ENCODE assay signal across 10 cellular contexts in the genomic region with DNA sequence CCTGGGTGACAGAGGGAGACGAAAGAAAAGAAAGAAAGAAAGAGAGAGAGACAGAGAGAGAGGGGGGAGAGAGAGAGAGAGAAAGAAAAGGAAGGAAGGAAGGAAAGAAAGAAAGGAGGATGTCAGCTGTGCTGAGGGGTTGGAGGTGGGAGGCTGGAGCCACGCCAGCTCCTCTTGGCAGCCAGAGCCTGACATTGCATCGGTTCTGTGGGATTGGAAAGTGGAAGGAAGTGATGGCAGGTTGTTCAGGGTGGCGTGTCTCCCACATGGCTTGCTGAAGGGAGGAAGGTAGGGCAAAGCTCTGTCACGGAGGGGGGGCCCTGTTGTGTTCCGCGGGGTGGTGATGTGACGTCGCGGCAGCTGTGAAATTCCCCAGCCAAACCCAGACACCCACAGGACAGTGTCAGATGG. TPM values are rescaled to one million over a fixed set of nuclear protein-coding genes. Genes with fewer than 3 reads are reported as not detected.
A peak's percentile ranks its signal among the peaks of the same experiment; 100 is the strongest.
DNase-seq lines count a peak whose midpoint lies in the region; ATAC-seq and TF ChIP-seq lines count a peak whose summit lies in the region.
"Had no signal": no experiment of that assay in that cellular context is flagged by ENCODE, and none has a peak within 500 bp of the region (broad histone marks: within the 10 kb centered on the region; RNA-seq: fewer than 3 reads in every experiment).

No MANE protein-coding gene starts in this region.

- H3K9me3 Mint-ChIP-seq in endothelial cell (ENCODE audit: unreplicated experiment), result no peaks in the 10 kb centered on the region

- H3K27ac ChIP-seq in HL-60 (replicated peaks), result no peak overlapping the region
- no peak overlapping the region for H3K27ac ChIP-seq in adrenal gland

- H3K36me3 ChIP-seq in adrenal gland (replicated peaks in 1 of 2), result peaks cover 0 to 32% of the 10 kb centered on the region in 2 donors

- 59 to 66% (median 63%) methylated on average over 10 of the region's 10 CpGs for WGBS in adrenal gland, 4 donors

- H3K4me1 ChIP-seq in adrenal gland (replicated peaks in 1 of 2), result peaks cover 10 to 43% of the 10 kb centered on the region in 2 donors

- peaks cover 6% of the 10 kb centered on the region for H3K27me3 Mint-ChIP-seq in endothelial cell (ENCODE audit: unreplicated experiment)

- no peak overlapping the region for H3K4me3 ChIP-seq in HL-60 (replicated peaks; ENCODE audit: insufficient read depth, low read length)
- H3K4me3 ChIP-seq in adrenal gland, result no peak overlapping the region

- DNase-seq in HL-60 (ENCODE audit: low read depth in 1 of 2, low spot score in 1 of 2) (peak; percentile 44 to 66), adrenal gland (peak in 5 of 7 donors; percentile 26 to 65 (median 46)), NCI-H187 treated with DMSO at 0.1 percent for 48 hours (lab: John Stamatoyannopoulos, UW) (no peak), retina (no peak), endothelial cell (ENCODE audit: low spot score) (no peak)
- DNase-seq in activated CD4-positive, alpha-beta T cell treated with anti-CD3 and anti-CD28 coated beads for 48 hours, result peak; percentile 70
- DNase-seq in stimulated activated CD4-positive, alpha-beta T cell treated with anti-CD3 and anti-CD28 coated beads, Interleukin-4, amount 100 ng/mL, for 1 hour, result peak; percentile 71
- DNase-seq: midbrain, NCI-H748 treated with DMSO at 0.1 percent for 48 hours had no signal

- peaks cover under 1% of the 10 kb centered on the region for H3K4me1 Mint-ChIP-seq in endothelial cell (ENCODE audit: unreplicated experiment)

- TF ChIP-seq POLR2A in adrenal gland (IDR thresholded peaks at IDR 0.05), result no peak

- intact Hi-C loops in adrenal gland (cut with DNase I), result no loop called here

- H3K4me3 Mint-ChIP-seq in endothelial cell (ENCODE audit: unreplicated experiment), result no peak overlapping the region

- H3K9me3 ChIP-seq in adrenal gland (replicated peaks in 1 of 3), result no peaks in the 10 kb centered on the region

- no peak for ATAC-seq in HG03460 (IDR thresholded peaks at IDR 0.05; ENCODE audit: unreplicated experiment)

- TF ChIP-seq CTCF in HL-60 (IDR thresholded peaks at IDR 0.05; ENCODE audit: insufficient read depth, low read length) (no peak), adrenal gland (IDR thresholded peaks at IDR 0.05) (no peak), endothelial cell (IDR thresholded peaks at IDR 0.05; ENCODE audit: unreplicated experiment) (no peak)

- H3K36me3 Mint-ChIP-seq in endothelial cell (ENCODE audit: low read depth, unreplicated experiment), result peaks cover 2% of the 10 kb centered on the region

- H3K27me3 ChIP-seq in HL-60 (ENCODE audit: insufficient read depth, poor library complexity, severe bottlenecking) (no peaks in the 10 kb centered on the region), adrenal gland (no peaks in the 10 kb centered on the region)

- H3K27ac Mint-ChIP-seq in endothelial cell (ENCODE audit: unreplicated experiment), result no peak overlapping the region

RNA-seq across cellular contexts. Expression of a gene that starts 30.7 kb away (rescaled TPM):
- total RNA-seq in adrenal gland, result 10 to 100 TPM; 31.6 to 73.1 (median 52.2) TPM
- polyA plus RNA-seq in adrenal gland, result 10 to 100 TPM; 39.5 to 95.4 (median 78.6) TPM
- total RNA-seq in endothelial cell (ENCODE audit: unreplicated experiment), result 32.7 TPM

RNA-seq across cellular contexts. Expression of a gene that starts 53.8 kb away (rescaled TPM):
- total RNA-seq in adrenal gland (1 to 10 TPM; 2.9 to 6.3 (median 5.6) TPM), endothelial cell (ENCODE audit: unreplicated experiment) (3.2 TPM)
- 1 to 10 TPM; 2.9 to 6.6 (median 3.4) TPM for polyA plus RNA-seq in adrenal gland

Comparison
In these comparisons a context has a peak if more than half of its experiments do, and no peak if none do; other contexts are left out.
1. DNase-seq: peak in HL-60 (2 of 2), activated CD4-positive, alpha-beta T cell treated with anti-CD3 and anti-CD28 coated beads for 48 hours (single experiment), adrenal gland (5 of 7) and stimulated activated CD4-positive, alpha-beta T cell treated with anti-CD3 and anti-CD28 coated beads, Interleukin-4, amount 100 ng/mL, for 1 hour (single experiment); none in NCI-H187 treated with DMSO at 0.1 percent for 48 hours (single experiment), retina (single experiment) and endothelial cell (single experiment).